14 cellular contexts compared by ENCODE assay signal in the genomic region with DNA sequence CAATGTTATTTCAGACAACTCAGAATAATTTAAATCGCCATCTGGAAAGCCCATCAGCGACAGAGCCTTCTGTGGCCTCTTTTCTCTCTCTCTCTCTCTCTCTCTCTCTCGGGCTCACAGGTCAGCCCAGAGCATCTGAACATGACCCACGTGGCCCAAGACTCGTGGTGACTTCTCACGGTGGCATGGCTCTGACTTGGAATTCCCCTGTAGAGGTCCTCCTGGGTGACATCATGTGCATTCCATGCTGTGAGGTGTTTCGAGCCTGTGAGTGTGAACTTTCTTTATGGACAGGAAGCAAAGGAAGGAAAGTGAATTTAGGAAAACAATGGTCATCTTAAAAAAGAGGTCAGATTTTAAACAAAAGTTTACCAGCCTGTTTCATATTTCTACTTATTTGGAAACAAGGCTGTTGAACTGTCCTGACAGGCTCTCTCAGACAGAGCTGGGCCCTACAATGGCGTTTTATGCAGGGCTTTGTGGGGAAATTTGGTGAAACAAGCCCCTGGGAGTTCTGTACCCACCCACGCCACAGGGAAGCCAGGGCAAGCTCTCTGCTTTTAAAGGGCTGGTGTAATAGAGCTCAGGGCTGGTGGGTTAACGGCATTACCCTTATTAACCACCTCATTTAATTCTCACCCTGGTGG.
DNase-seq lines count a peak whose midpoint lies in the region; ATAC-seq, FAIRE-seq and TF ChIP-seq lines count a peak whose summit lies in the region.
"Had no signal": no experiment of that assay in that cellular context is flagged by ENCODE, and none has a peak within 500 bp of the region (broad histone marks: within the 10 kb centered on the region; RNA-seq: fewer than 3 reads in every experiment).

No MANE protein-coding gene starts in this region.

- ATAC-seq in GM18868 (IDR thresholded peaks at IDR 0.05; ENCODE audit: unreplicated experiment) (peak; percentile 52), HG02884 (IDR thresholded peaks at IDR 0.05; ENCODE audit: unreplicated experiment) (peak; percentile 38)
- ATAC-seq in stimulated activated memory B cell treated with anti-CD40 and anti-IgM and Interleukin-4, amounts not matched to agents 10 μg/mL and 1 μg/mL and 100 μg/mL, for 72 hours = no peak

- no peaks in the 10 kb centered on the region for H3K27me3 ChIP-seq in astrocyte (ENCODE audit: insufficient read depth, low read length)
- H3K27me3 ChIP-seq in hepatocyte = no peaks in the 10 kb centered on the region
- H3K27me3 ChIP-seq: colonic mucosa, tibial nerve had no signal

- peak; percentile 53 for DNase-seq in astrocyte (ENCODE audit: low read depth)
- peak; percentile 57 for DNase-seq in posterior vena cava (ENCODE audit: low spot score)
- no peak for DNase-seq in hepatocyte (ENCODE audit: low spot score)
- no peak for DNase-seq in NCI-H2196 (lab: John Stamatoyannopoulos, UW; ENCODE audit: unreplicated experiment)
- no peak for DNase-seq in T-helper 9 cell
- DNase-seq: colonic mucosa; H9; lower lobe of right lung; NCI-H1092; stimulated activated CD4-positive, alpha-beta T cell treated with anti-CD3 and anti-CD28 coated beads, Interleukin-15, amount 100 ng/mL, for 24 hours had no signal

- TF ChIP-seq CTCF in astrocyte (IDR thresholded peaks at IDR 0.05; ENCODE audit: insufficient read depth, low read depth, low read length) (no peak), hepatocyte (IDR thresholded peaks at IDR 0.05; ENCODE audit: poor library complexity) (no peak)

- H4K20me1 ChIP-seq in astrocyte (ENCODE audit: insufficient read depth, low read length) = no peaks in the 10 kb centered on the region
- H4K20me1 ChIP-seq in hepatocyte (ENCODE audit: insufficient read depth, poor library complexity, severe bottlenecking) = no peaks in the 10 kb centered on the region

- peak overlapping the region; percentile 63 for H3K27ac Mint-ChIP-seq in astrocyte (ENCODE audit: unreplicated experiment)
- no peak overlapping the region for H3K27ac Mint-ChIP-seq in stimulated activated memory B cell treated with anti-CD40 and anti-IgM and Interleukin-4, amounts not matched to agents 10 μg/mL and 1 μg/mL and 100 μg/mL, for 72 hours
- H3K27ac Mint-ChIP-seq: H9 had no signal

- H3K27ac ChIP-seq in astrocyte (ENCODE audit: low read depth, low read length) (no peak overlapping the region), hepatocyte (no peak overlapping the region)
- H3K27ac ChIP-seq: colonic mucosa, lower lobe of right lung had no signal

- H3K4me3 Mint-ChIP-seq in astrocyte (ENCODE audit: unreplicated experiment) = no peak overlapping the region
- H3K4me3 Mint-ChIP-seq in stimulated activated memory B cell treated with anti-CD40 and anti-IgM and Interleukin-4, amounts not matched to agents 10 μg/mL and 1 μg/mL and 100 μg/mL, for 72 hours = no peak overlapping the region
- H3K4me3 Mint-ChIP-seq: H9 had no signal

- intact Hi-C loops in posterior vena cava (cut with DNase I) = no loop called here

- H3K36me3 ChIP-seq in astrocyte (ENCODE audit: insufficient read depth, low read length) (no peaks in the 10 kb centered on the region), hepatocyte (replicated peaks; ENCODE audit: insufficient read depth, low read depth) (no peaks in the 10 kb centered on the region)
- H3K36me3 ChIP-seq: colonic mucosa, lower lobe of right lung, tibial nerve had no signal

- H3K9me3 Mint-ChIP-seq in astrocyte (ENCODE audit: unreplicated experiment) = peaks cover 1% of the 10 kb centered on the region
- H3K9me3 Mint-ChIP-seq in stimulated activated memory B cell treated with anti-CD40 and anti-IgM and Interleukin-4, amounts not matched to agents 10 μg/mL and 1 μg/mL and 100 μg/mL, for 72 hours = no peaks in the 10 kb centered on the region
- H3K9me3 Mint-ChIP-seq: H9 had no signal

- H3K79me2 ChIP-seq in astrocyte (ENCODE audit: insufficient read depth, low read length) = no peaks in the 10 kb centered on the region
- no peaks in the 10 kb centered on the region for H3K79me2 ChIP-seq in hepatocyte

- no peak overlapping the region for H3K9ac ChIP-seq in astrocyte (ENCODE audit: low read length)

- 80% methylated on average over 10 of the region's 10 CpGs for WGBS in hepatocyte (ENCODE audit: low lambda C conversion rate, missing lambda C conversion rate)

- H3K9me3 ChIP-seq in astrocyte (ENCODE audit: insufficient read depth, low read depth, low read length) (no peaks in the 10 kb centered on the region), hepatocyte (ENCODE audit: low read depth) (no peaks in the 10 kb centered on the region)
- H3K9me3 ChIP-seq: colonic mucosa, lower lobe of right lung, tibial nerve had no signal

- H3K36me3 Mint-ChIP-seq in astrocyte (ENCODE audit: low read depth, unreplicated experiment) = no peaks in the 10 kb centered on the region
- H3K36me3 Mint-ChIP-seq in stimulated activated memory B cell treated with anti-CD40 and anti-IgM and Interleukin-4, amounts not matched to agents 10 μg/mL and 1 μg/mL and 100 μg/mL, for 72 hours = no peaks in the 10 kb centered on the region

- H3K9me2 ChIP-seq in hepatocyte (replicated peaks; ENCODE audit: insufficient read depth) = no peaks in the 10 kb centered on the region

- H2AFZ ChIP-seq in astrocyte (ENCODE audit: low read depth, low read length) = no peak overlapping the region
- H2AFZ ChIP-seq in hepatocyte = no peak overlapping the region

- H3K4me1 Mint-ChIP-seq in astrocyte (ENCODE audit: low read depth, unreplicated experiment) = peaks cover 32% of the 10 kb centered on the region
- no peaks in the 10 kb centered on the region for H3K4me1 Mint-ChIP-seq in stimulated activated memory B cell treated with anti-CD40 and anti-IgM and Interleukin-4, amounts not matched to agents 10 μg/mL and 1 μg/mL and 100 μg/mL, for 72 hours

- FAIRE-seq in astrocyte (lab: Jason Lieb, UNC) = no peak

- H3K4me1 ChIP-seq in astrocyte (ENCODE audit: insufficient read depth, low read length) (no peaks in the 10 kb centered on the region), hepatocyte (ENCODE audit: insufficient read depth) (peaks cover 5% of the 10 kb centered on the region)
- H3K4me1 ChIP-seq: colonic mucosa, lower lobe of right lung had no signal

- no peak overlapping the region for H3K4me3 ChIP-seq in astrocyte (ENCODE audit: insufficient read depth, low read depth, low read length)
- no peak overlapping the region for H3K4me3 ChIP-seq in hepatocyte
- H3K4me3 ChIP-seq: colonic mucosa, lower lobe of right lung, tibial nerve had no signal

- H3K4me2 ChIP-seq in astrocyte (ENCODE audit: low read length) = no peak overlapping the region
- H3K4me2 ChIP-seq in hepatocyte = no peak overlapping the region

- H3K27me3 Mint-ChIP-seq in astrocyte (ENCODE audit: low read depth, unreplicated experiment) = peaks cover 3% of the 10 kb centered on the region
- H3K27me3 Mint-ChIP-seq in stimulated activated memory B cell treated with anti-CD40 and anti-IgM and Interleukin-4, amounts not matched to agents 10 μg/mL and 1 μg/mL and 100 μg/mL, for 72 hours = no peaks in the 10 kb centered on the region

Comparison
In these comparisons a context has a peak if more than half of its experiments do, and no peak if none do; other contexts are left out.
1. DNase-seq: peak in astrocyte (single experiment) and posterior vena cava (single experiment); none in hepatocyte (single experiment), NCI-H2196 (single experiment) and T-helper 9 cell (single experiment).